ENCODE assay signal across 11 cellular contexts in the genomic region with DNA sequence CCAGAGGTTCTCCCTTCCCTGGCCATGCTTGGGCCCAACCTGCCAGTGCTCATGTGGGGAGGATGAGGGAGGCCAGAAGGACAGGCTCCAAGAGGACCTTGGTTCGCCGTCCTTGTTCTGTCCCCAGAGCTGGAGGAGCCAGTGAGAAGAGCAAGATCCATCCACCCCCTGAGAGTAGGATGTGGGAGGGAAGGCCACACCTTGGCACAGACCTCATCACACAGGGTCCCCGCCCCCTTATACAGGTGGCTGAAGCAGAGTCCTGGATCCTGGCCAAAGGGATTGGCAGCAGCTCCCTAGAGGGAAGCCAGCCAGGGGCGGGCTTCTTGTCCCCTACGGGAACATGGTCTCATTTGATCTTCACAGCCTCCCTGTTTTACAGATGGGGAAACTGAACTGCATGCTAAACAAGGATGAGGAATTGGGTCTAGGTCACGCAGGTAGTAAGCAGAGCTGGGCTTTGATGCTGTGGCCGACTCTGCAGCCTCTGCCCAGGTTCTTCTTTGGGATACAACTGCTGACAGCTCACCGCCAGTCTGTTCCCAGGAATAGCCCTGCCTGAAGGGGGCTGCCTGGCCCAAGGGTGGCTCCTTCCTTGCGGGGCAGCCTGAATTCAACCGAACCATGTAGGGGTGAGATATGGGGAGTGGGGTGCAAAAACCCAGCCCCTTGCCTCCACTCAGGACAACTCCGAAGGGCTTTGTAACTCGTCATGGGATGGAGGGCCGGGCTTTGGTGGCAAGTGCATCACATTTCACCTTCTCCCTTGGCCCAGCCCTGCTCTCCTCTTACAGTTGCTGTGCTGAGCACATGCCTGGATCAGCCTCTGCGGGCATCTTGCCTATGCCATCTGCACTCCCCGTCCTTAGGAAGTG.
DNase-seq lines count a peak whose midpoint lies in the region; ATAC-seq and TF ChIP-seq lines count a peak whose summit lies in the region.
"Had no signal": no experiment of that assay in that cellular context is flagged by ENCODE, and none has a peak within 500 bp of the region (broad histone marks: within the 10 kb centered on the region; RNA-seq: fewer than 3 reads in every experiment).

No MANE protein-coding gene starts in this region.

- CTCF ChIA-PET in A673 (lab: Charles Lee): no interaction called here

- no peak overlapping the region for H3K27ac ChIP-seq in A673 (ENCODE audit: low read depth, low read length, poor library complexity, severe bottlenecking)

- no TSS peak for BruUV-seq in A673 (replicated peaks; lab: Mats Ljungman, UMichigan)

- no peaks in the 10 kb centered on the region for H3K36me3 Mint-ChIP-seq in activated T-helper 2 cell treated with anti-CD3 and anti-CD28 coated beads, Interferon-gamma antibody, Interleukin-2, Interleukin-4, amounts not matched to agents 10 μg/mL and 5 μg/mL and 100 μg/mL, durations not matched to agents 14 hours and 24 hours and 36 hours (ENCODE audit: low read depth)
- no peaks in the 10 kb centered on the region for H3K36me3 Mint-ChIP-seq in activated naive CD8-positive, alpha-beta T cell treated with anti-CD3 and anti-CD28 coated beads, Interleukin-2, amount 50 U/mL, for 24 hours (ENCODE audit: low read depth)

- H3K27me3 Mint-ChIP-seq in activated T-helper 2 cell treated with anti-CD3 and anti-CD28 coated beads, Interferon-gamma antibody, Interleukin-2, Interleukin-4, amounts not matched to agents 10 μg/mL and 5 μg/mL and 100 μg/mL, durations not matched to agents 14 hours and 24 hours and 36 hours (ENCODE audit: low read depth): no peaks in the 10 kb centered on the region
- no peaks in the 10 kb centered on the region for H3K27me3 Mint-ChIP-seq in activated naive CD8-positive, alpha-beta T cell treated with anti-CD3 and anti-CD28 coated beads, Interleukin-2, amount 50 U/mL, for 24 hours

- no peak overlapping the region for H3K27ac Mint-ChIP-seq in activated T-helper 2 cell treated with anti-CD3 and anti-CD28 coated beads, Interferon-gamma antibody, Interleukin-2, Interleukin-4, amounts not matched to agents 10 μg/mL and 5 μg/mL and 100 μg/mL, durations not matched to agents 14 hours and 24 hours and 36 hours
- no peak overlapping the region for H3K27ac Mint-ChIP-seq in activated naive CD8-positive, alpha-beta T cell treated with anti-CD3 and anti-CD28 coated beads, Interleukin-2, amount 50 U/mL, for 24 hours

- H3K27me3 ChIP-seq in A673 (replicated peaks; ENCODE audit: insufficient read depth, low read depth, low read length, poor library complexity): no peaks in the 10 kb centered on the region

- no peaks in the 10 kb centered on the region for H3K9me3 Mint-ChIP-seq in activated T-helper 2 cell treated with anti-CD3 and anti-CD28 coated beads, Interferon-gamma antibody, Interleukin-2, Interleukin-4, amounts not matched to agents 10 μg/mL and 5 μg/mL and 100 μg/mL, durations not matched to agents 14 hours and 24 hours and 36 hours
- no peaks in the 10 kb centered on the region for H3K9me3 Mint-ChIP-seq in activated naive CD8-positive, alpha-beta T cell treated with anti-CD3 and anti-CD28 coated beads, Interleukin-2, amount 50 U/mL, for 24 hours

- H3K4me1 Mint-ChIP-seq in activated T-helper 2 cell treated with anti-CD3 and anti-CD28 coated beads, Interferon-gamma antibody, Interleukin-2, Interleukin-4, amounts not matched to agents 10 μg/mL and 5 μg/mL and 100 μg/mL, durations not matched to agents 14 hours and 24 hours and 36 hours (ENCODE audit: low read depth): peaks cover 16% of the 10 kb centered on the region
- H3K4me1 Mint-ChIP-seq in activated naive CD8-positive, alpha-beta T cell treated with anti-CD3 and anti-CD28 coated beads, Interleukin-2, amount 50 U/mL, for 24 hours: peaks cover 12% of the 10 kb centered on the region

- H3K4me3 ChIP-seq in A673 (ENCODE audit: low read depth, low read length, poor library complexity, severe bottlenecking): no peak overlapping the region

- intact Hi-C loops in left colon (cut with DNase I, micrococcal nuclease) (loop anchor here in 1 of 2 donors (10.0 kb wide), 1 partner anchor 64 kb away; a partner anchor contains a TSS), A673 (cut with micrococcal nuclease; ENCODE audit: unreplicated experiment) (no loop called here)
- intact Hi-C loops in activated T-helper 2 cell treated with anti-CD3 and anti-CD28 coated beads, Interferon-gamma antibody, Interleukin-2, Interleukin-4, amounts not matched to agents 10 μg/mL and 5 μg/mL and 100 μg/mL, durations not matched to agents 14 hours and 24 hours and 36 hours (cut with micrococcal nuclease): no loop called here

- ATAC-seq in left colon: peak; percentile 71
- ATAC-seq in activated naive CD8-positive, alpha-beta T cell treated with anti-CD3 and anti-CD28 coated beads, Interleukin-2, amount 50 U/mL, for 24 hours: no peak

- no peak for TF ChIP-seq CTCF in A673 (conservative IDR thresholded peaks at IDR 0.05; ENCODE audit: low read depth, low read length)

- DNase-seq in COR-L47 (lab: John Stamatoyannopoulos, UW): peak; percentile 98
- peak; percentile 95 for DNase-seq in NCI-H1105 (lab: John Stamatoyannopoulos, UW)
- DNase-seq in NCI-H69 (lab: John Stamatoyannopoulos, UW): peak; percentile 98
- DNase-seq in left colon: peak; percentile 91 to 95
- DNase-seq in activated T-helper 2 cell treated with anti-CD3 and anti-CD28 coated beads, Interferon-gamma antibody, Interleukin-2, Interleukin-4, amounts not matched to agents 10 μg/mL and 5 μg/mL and 100 μg/mL, durations not matched to agents 14 hours and 24 hours and 36 hours (ENCODE audit: low spot score): no peak
- no peak for DNase-seq in HPDE6-E6E7 (ENCODE audit: extremely low spot score)
- no peak for DNase-seq in A673 (ENCODE audit: low spot score)
- DNase-seq in activated naive CD8-positive, alpha-beta T cell treated with anti-CD3 and anti-CD28 coated beads, Interleukin-2, amount 50 U/mL, for 24 hours: no peak
- DNase-seq: anterior cingulate cortex, H7, retina had no signal

- H3K36me3 ChIP-seq in A673 (ENCODE audit: insufficient read depth, low read length, poor library complexity, severe bottlenecking): no peaks in the 10 kb centered on the region

- H3K4me3 Mint-ChIP-seq in activated T-helper 2 cell treated with anti-CD3 and anti-CD28 coated beads, Interferon-gamma antibody, Interleukin-2, Interleukin-4, amounts not matched to agents 10 μg/mL and 5 μg/mL and 100 μg/mL, durations not matched to agents 14 hours and 24 hours and 36 hours (ENCODE audit: low read depth): no peak overlapping the region
- no peak overlapping the region for H3K4me3 Mint-ChIP-seq in activated naive CD8-positive, alpha-beta T cell treated with anti-CD3 and anti-CD28 coated beads, Interleukin-2, amount 50 U/mL, for 24 hours

- no peaks in the 10 kb centered on the region for H3K9me3 ChIP-seq in A673 (ENCODE audit: low read depth, low read length, poor library complexity, severe bottlenecking)

- POLR2A ChIA-PET in A673 (lab: Charles Lee; ENCODE audit: low non-redundant PET): no interaction called here

- H3K4me1 ChIP-seq in A673 (ENCODE audit: insufficient read depth, low read length, poor library complexity, severe bottlenecking): no peaks in the 10 kb centered on the region

Comparison
In these comparisons a context has a peak if more than half of its experiments do, and no peak if none do; other contexts are left out.
1. DNase-seq: peak in COR-L47 (single experiment), NCI-H1105 (single experiment), NCI-H69 (single experiment) and left colon (2 of 2); none in activated T-helper 2 cell treated with anti-CD3 and anti-CD28 coated beads, Interferon-gamma antibody, Interleukin-2, Interleukin-4, amounts not matched to agents 10 μg/mL and 5 μg/mL and 100 μg/mL, durations not matched to agents 14 hours and 24 hours and 36 hours (single experiment), HPDE6-E6E7 (single experiment), A673 (single experiment) and activated naive CD8-positive, alpha-beta T cell treated with anti-CD3 and anti-CD28 coated beads, Interleukin-2, amount 50 U/mL, for 24 hours (single experiment).